23 cellular contexts compared by ENCODE assay signal in the genomic region with DNA sequence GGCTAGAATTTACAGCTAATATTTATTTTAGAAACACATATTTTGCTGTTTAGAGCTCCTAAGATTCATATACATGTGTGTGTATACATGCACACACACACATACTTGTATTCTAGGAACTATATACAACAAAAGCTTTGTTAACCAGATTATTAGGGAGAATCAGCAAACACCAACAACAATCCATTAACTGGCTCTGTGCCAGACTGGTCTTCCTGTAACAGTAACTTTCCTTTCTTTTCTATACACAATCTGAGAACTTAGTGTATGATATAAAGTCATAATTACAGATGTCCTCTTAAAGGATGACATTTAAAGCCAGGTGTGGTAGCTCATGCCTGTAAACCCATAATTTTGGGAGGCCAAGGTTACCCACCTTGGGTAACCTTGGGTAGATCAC. TPM values are rescaled to one million over a fixed set of nuclear protein-coding genes. Genes with fewer than 3 reads are reported as not detected.
DNase-seq lines count a peak whose midpoint lies in the region; ATAC-seq, FAIRE-seq and TF ChIP-seq lines count a peak whose summit lies in the region.
"Had no signal": no experiment of that assay in that cellular context is flagged by ENCODE, and none has a peak within 500 bp of the region (broad histone marks: within the 10 kb centered on the region; RNA-seq: fewer than 3 reads in every experiment).

No MANE protein-coding gene starts in this region.

- no peak for FAIRE-seq in K562 (lab: Jason Lieb, UNC)
- FAIRE-seq: A204.1, G401.6, GM12892 had no signal

- H3K79me2 ChIP-seq in K562 (ENCODE audit: control insufficient read depth, insufficient read depth, low read length) = no peaks in the 10 kb centered on the region

- no peak overlapping the region for H2AFZ ChIP-seq in K562 (ENCODE audit: low read depth, low read length)
- H2AFZ ChIP-seq: GM23338 had no signal

- H3K9me3 ChIP-seq in K562 (replicated peaks; ENCODE audit: control insufficient read depth, insufficient read depth, low read depth, low read length) (no peaks in the 10 kb centered on the region), tibial artery (no peaks in the 10 kb centered on the region)
- H3K9me3 ChIP-seq: BLaER1, Caco-2 had no signal

- no peak for ATAC-seq in activated T-cell treated with anti-CD3 and anti-CD28 coated beads, Interleukin-2, amount 50 U/mL, for 72 hours (replicated peaks in 1 of 2)
- ATAC-seq in K562 = no peak
- ATAC-seq in memory B cell (ENCODE audit: low read depth) = no peak
- ATAC-seq: CD8-positive, alpha-beta T cell; GM23338; HCT116 had no signal

- no peaks in the 10 kb centered on the region for H4K20me1 ChIP-seq in K562 (replicated peaks; ENCODE audit: control insufficient read depth, insufficient read depth, low read length)
- H4K20me1 ChIP-seq: BLaER1 had no signal

- BruUV-seq in K562 (replicated peaks; lab: Mats Ljungman, UMichigan) = no TSS peak

- H3K27ac Mint-ChIP-seq in activated T-cell treated with anti-CD3 and anti-CD28 coated beads, Interleukin-2, amount 50 U/mL, for 72 hours = peak overlapping the region; percentile 73
- H3K27ac Mint-ChIP-seq in memory B cell = peak overlapping the region; percentile 19
- H3K27ac Mint-ChIP-seq: GM23338, H9 had no signal

- H3K9me1 ChIP-seq in K562 (ENCODE audit: control insufficient read depth, insufficient read depth, low read length) = no peaks in the 10 kb centered on the region

- no peak for TF ChIP-seq POLR2A in K562 (conservative IDR thresholded peaks at IDR 0.05)

- no peaks in the 10 kb centered on the region for H3K4me1 Mint-ChIP-seq in activated T-cell treated with anti-CD3 and anti-CD28 coated beads, Interleukin-2, amount 50 U/mL, for 72 hours (ENCODE audit: low read depth)
- no peaks in the 10 kb centered on the region for H3K4me1 Mint-ChIP-seq in memory B cell
- H3K4me1 Mint-ChIP-seq: B cell, GM23338, H9 had no signal

- H3K36me3 ChIP-seq in K562 (ENCODE audit: control insufficient read depth, insufficient read depth, low read length) (peaks cover 56% of the 10 kb centered on the region), tibial artery (peaks cover 44 to 89% (median 70%) of the 10 kb centered on the region in 3 donors)

- no peak overlapping the region for H3K4me3 ChIP-seq in K562
- H3K4me3 ChIP-seq in tibial artery = no peak overlapping the region
- H3K4me3 ChIP-seq: BLaER1, GM23338 had no signal

- H3K27ac ChIP-seq in K562 (ENCODE audit: extremely low read depth, low read depth, low read length) (no peak overlapping the region), tibial artery (no peak overlapping the region)
- H3K27ac ChIP-seq: 22Rv1, BLaER1, C4-2B had no signal

- TF ChIP-seq RAD21 in K562 (CRISPR knock-in tag; conservative IDR thresholded peaks at IDR 0.05 in 1 of 2, IDR thresholded peaks at IDR 0.05 in 1 of 2) = no peak

- H3K36me3 Mint-ChIP-seq in activated T-cell treated with anti-CD3 and anti-CD28 coated beads, Interleukin-2, amount 50 U/mL, for 72 hours (ENCODE audit: insufficient read depth in 2 of 2) = peaks cover 2 to 13% of the 10 kb centered on the region in 2 donors
- peaks cover 29% of the 10 kb centered on the region for H3K36me3 Mint-ChIP-seq in memory B cell

- no peak for TF ChIP-seq EP300 in K562 (IDR thresholded peaks at IDR 0.05; ENCODE audit: low read length)

- H3K27me3 ChIP-seq in K562 (ENCODE audit: control insufficient read depth in 2 of 2, insufficient read depth in 2 of 2, low read length in 2 of 2) = no peaks in the 10 kb centered on the region
- no peaks in the 10 kb centered on the region for H3K27me3 ChIP-seq in tibial artery
- H3K27me3 ChIP-seq: BLaER1 had no signal

- H3K27me3 Mint-ChIP-seq in activated T-cell treated with anti-CD3 and anti-CD28 coated beads, Interleukin-2, amount 50 U/mL, for 72 hours (ENCODE audit: low read depth) = no peaks in the 10 kb centered on the region
- H3K27me3 Mint-ChIP-seq in memory B cell = no peaks in the 10 kb centered on the region
- H3K27me3 Mint-ChIP-seq: B cell; CD4-positive, CD25-positive, alpha-beta regulatory T cell had no signal

- POLR2A ChIA-PET in K562 (lab: Yijun Ruan, JAX) = interaction anchor here (0.6 to 1.5 kb wide), 3 partner anchors 10 to 140 kb away, joined by 3 to 4 read pairs (median 3); no protein-coding TSS in a partner anchor

- no peak overlapping the region for H3K4me2 ChIP-seq in K562 (ENCODE audit: insufficient read depth, low read length)
- H3K4me2 ChIP-seq: BLaER1, GM23338 had no signal

- DNase-seq in activated T-cell treated with anti-CD3 and anti-CD28 coated beads, Interleukin-2, amount 50 U/mL, for 72 hours = no peak
- no peak for DNase-seq in activated T-cell treated with anti-CD3 and anti-CD28 coated beads, Interleukin-2, amount 50 U/mL, for 1 hour
- DNase-seq in NCI-H82 (lab: John Stamatoyannopoulos, UW) = peak; percentile 41
- no peak for DNase-seq in K562 (ENCODE audit: extremely low read depth in 1 of 4, low spot score in 3 of 4)
- no peak for DNase-seq in memory B cell (ENCODE audit: low spot score in 2 of 2)
- DNase-seq in NCI-H345 treated with DMSO at 0.1 percent for 48 hours (lab: John Stamatoyannopoulos, UW; ENCODE audit: unreplicated experiment) = no peak
- DNase-seq in tibial artery = no peak
- no peak for DNase-seq in hippocampal formation (lab: John Stamatoyannopoulos, UW)
- DNase-seq: Caco-2; CD4-positive, CD25-positive, alpha-beta regulatory T cell; CD8-positive, alpha-beta T cell; DMS153; DND-41; H9 had no signal

- H3K4me1 ChIP-seq in K562 (replicated peaks in 1 of 2; ENCODE audit: control insufficient read depth in 2 of 2, insufficient read depth in 2 of 2, low read length in 2 of 2) (no peaks in the 10 kb centered on the region), tibial artery (no peaks in the 10 kb centered on the region)
- H3K4me1 ChIP-seq: BLaER1, Caco-2 had no signal

- TF ChIP-seq CTCF in K562 (IDR thresholded peaks at IDR 0.05 in 2 of 3, conservative IDR thresholded peaks at IDR 0.05 in 1 of 3; ENCODE audit: insufficient read depth in 2 of 3, low read depth in 1 of 3, low read length in 3 of 3) = no peak
- no peak for TF ChIP-seq CTCF in tibial artery (IDR thresholded peaks at IDR 0.05)

- CTCF ChIA-PET in K562 (lab: Yijun Ruan, JAX; ENCODE audit: low intra/inter-chr PET ratio) = no interaction called here

- H3K9me3 Mint-ChIP-seq in activated T-cell treated with anti-CD3 and anti-CD28 coated beads, Interleukin-2, amount 50 U/mL, for 72 hours = no peaks in the 10 kb centered on the region
- no peaks in the 10 kb centered on the region for H3K9me3 Mint-ChIP-seq in memory B cell
- H3K9me3 Mint-ChIP-seq: CD4-positive, CD25-positive, alpha-beta regulatory T cell; CD8-positive, alpha-beta T cell; GM23338; H9 had no signal

- in situ Hi-C loops in K562 (cut with MboI) = no loop called here

- H3K4me3 Mint-ChIP-seq in activated T-cell treated with anti-CD3 and anti-CD28 coated beads, Interleukin-2, amount 50 U/mL, for 72 hours = no peak overlapping the region
- no peak overlapping the region for H3K4me3 Mint-ChIP-seq in memory B cell
- H3K4me3 Mint-ChIP-seq: B cell; CD4-positive, CD25-positive, alpha-beta regulatory T cell; CD8-positive, alpha-beta T cell; GM23338; H9 had no signal

- no peak overlapping the region for H3K9ac ChIP-seq in K562 (ENCODE audit: insufficient read depth in 1 of 2, low read depth in 2 of 2, low read length in 2 of 2)
- H3K9ac ChIP-seq: BLaER1 had no signal

- intact Hi-C loops in K562 (cut with micrococcal nuclease) = no loop called here
- intact Hi-C loops in tibial artery (cut with DNase I; ENCODE audit: low total_unique reads) = no loop called here

TF ChIP-seq in K562, 482 proteins besides CTCF, POLR2A, EP300 and RAD21:
- peak; percentile 88 for TF ChIP-seq NFIC (IDR thresholded peaks at IDR 0.05)
- TF ChIP-seq HNRNPH1 (optimal IDR thresholded peaks at IDR 0.05; ENCODE audit: low read depth, low read length) = no peak
- peak; percentile 66 for TF ChIP-seq NFIX (CRISPR knock-in tag; IDR thresholded peaks at IDR 0.05; ENCODE audit: low read depth)

RNA-seq across cellular contexts. Expression of gene CLNS1A, which starts 49.5 kb away (rescaled TPM):
- total RNA-seq in activated T-cell treated with anti-CD3 and anti-CD28 coated beads, Interleukin-2, amount 50 U/mL, for 72 hours = 100 to 1,000 TPM; 162 to 174 TPM
- total RNA-seq in K562 (2011; cell fraction: chromatin; rRNA removed; ENCODE audit: low replicate concordance) = 163 and 326 TPM in 2 replicates
- 82.2 and 103 TPM in 2 replicates for total RNA-seq in K562 (2011; cell fraction: nucleolus; rRNA removed)
- 168 and 230 TPM in 2 replicates for total RNA-seq in K562 (2011; cell fraction: nucleoplasm; rRNA removed)
- total RNA-seq in K562 (2014; rRNA removed) = 307 and 311 TPM in 2 replicates
- 389 and 460 TPM in 2 replicates for total RNA-seq in K562 (2014; rRNA removed; fragmentation: Illumina TruSeq; extraction: Trizol)
- total RNA-seq in K562 (2015; rRNA removed; fragmentation: Illumina TruSeq; extraction: Trizol) = 326 and 345 TPM in 2 replicates
- 225 and 234 TPM in 2 replicates for total RNA-seq in K562 (2021)
- 334 and 472 TPM in 2 replicates for polyA plus RNA-seq in K562 (2011; rRNA removed)
- 164 and 253 TPM in 2 replicates for polyA plus RNA-seq in K562 (2011; cell fraction: cytosol; rRNA removed)
- 104 and 127 TPM in 2 replicates for polyA plus RNA-seq in K562 (2011; cell fraction: nucleus; rRNA removed)
- 249 and 267 TPM in 2 replicates for polyA plus RNA-seq in K562 (2012)
- polyA plus RNA-seq in K562 (2014; fragmentation: Illumina TruSeq; extraction: Trizol) = 420 and 442 TPM in 2 replicates
- polyA plus RNA-seq in K562 (2014; fragmentation: Nextera tagmentation; extraction: Ambion mirVana) = 100 to 1,000 TPM; 146 to 164 TPM
- polyA plus RNA-seq in K562 (2014; rRNA removed) = 397 and 427 TPM in 2 replicates
- polyA minus RNA-seq in K562 (2011; rRNA and poly(A)+ RNA removed) = 511 and 540 TPM in 2 replicates
- 125 and 149 TPM in 2 replicates for polyA minus RNA-seq in K562 (2011; cell fraction: cytosol; rRNA and poly(A)+ RNA removed)
- polyA minus RNA-seq in K562 (2011; cell fraction: nucleus; rRNA and poly(A)+ RNA removed) = 58.6 and 91.7 TPM in 2 replicates
